In genomic region chr10:131212763-131213325, GRCh38 we compare ENCODE assay signal across 22 cellular contexts.
A peak's percentile ranks its signal among the peaks of the same experiment; 100 is the strongest.
DNase-seq lines count a peak whose midpoint lies in the region; ATAC-seq, FAIRE-seq and TF ChIP-seq lines count a peak whose summit lies in the region.
"Had no signal": no experiment of that assay in that cellular context is flagged by ENCODE, and none has a peak within 500 bp of the region (broad histone marks: within the 10 kb centered on the region; RNA-seq: fewer than 3 reads in every experiment).

No MANE protein-coding gene starts in this region.

- H3K9me3 ChIP-seq in upper lobe of right lung, result no peaks in the 10 kb centered on the region

- ATAC-seq in upper lobe of right lung (no peak), HG03457 (IDR thresholded peaks at IDR 0.05; ENCODE audit: unreplicated experiment) (no peak)
- ATAC-seq: HepG2, K562 had no signal

- H3K4me3 ChIP-seq in upper lobe of right lung, result no peak overlapping the region
- H3K4me3 ChIP-seq: K562, SJSA1 had no signal

- no peaks in the 10 kb centered on the region for H3K36me3 ChIP-seq in upper lobe of right lung
- H3K36me3 ChIP-seq: SJSA1 had no signal

- no peaks in the 10 kb centered on the region for H3K4me1 ChIP-seq in upper lobe of right lung
- H3K4me1 ChIP-seq: SJSA1 had no signal

- no peak for FAIRE-seq in HTR-8/SVneo (lab: Jason Lieb, UNC)
- FAIRE-seq: A204.1, H54, HepG2, K562 had no signal

- no peaks in the 10 kb centered on the region for H3K27me3 ChIP-seq in upper lobe of right lung
- H3K27me3 ChIP-seq: SJSA1 had no signal

- intact Hi-C loops in upper lobe of right lung (cut with DNase I), result no loop called here

- TF ChIP-seq CTCF in upper lobe of right lung (IDR thresholded peaks at IDR 0.05), result no peak

- peak; percentile 48 for DNase-seq in activated effector memory CD4-positive, alpha-beta T cell treated with anti-CD3 and anti-CD28 coated beads, Interleukin-2, amount 50 U/mL, for 16 hours
- DNase-seq in activated effector memory CD4-positive, alpha-beta T cell treated with Interleukin-2 at 50 U/mL for 16 hours, result no peak
- DNase-seq in ecto neural progenitor cell (ENCODE audit: low spot score), result peak; percentile 31
- peak; percentile 68 for DNase-seq in mesenteric fat pad (ENCODE audit: low spot score)
- DNase-seq in upper lobe of right lung, result peak; percentile 52
- no peak for DNase-seq in HTR-8/SVneo (ENCODE audit: insufficient read length, low spot score)
- DNase-seq in NCI-H2081 (lab: John Stamatoyannopoulos, UW), result no peak
- DNase-seq: EL, GF-D8, MM.1S, NCI-H1048, NCI-H1417 treated with DMSO at 0.1 percent for 48 hours, NCI-H187, NCI-H2107, NCI-H510A, NCI-H748 treated with DMSO at 0.1 percent for 48 hours had no signal

- no peak overlapping the region for H3K27ac ChIP-seq in upper lobe of right lung
- H3K27ac ChIP-seq: SJSA1 had no signal

Comparison
In these comparisons a context has a peak if more than half of its experiments do, and no peak if none do; other contexts are left out.
1. DNase-seq: peak in activated effector memory CD4-positive, alpha-beta T cell treated with anti-CD3 and anti-CD28 coated beads, Interleukin-2, amount 50 U/mL, for 16 hours (single experiment), ecto neural progenitor cell (single experiment), mesenteric fat pad (single experiment) and upper lobe of right lung (single experiment); none in activated effector memory CD4-positive, alpha-beta T cell treated with Interleukin-2 at 50 U/mL for 16 hours (single experiment), HTR-8/SVneo (single experiment) and NCI-H2081 (0 of 2).